ENCODE assay signal across 13 cellular contexts in genomic region chr5:159026781-159027180, GRCh38.
DNase-seq lines count a peak whose midpoint lies in the region; ATAC-seq and TF ChIP-seq lines count a peak whose summit lies in the region.
"Had no signal": no experiment of that assay in that cellular context is flagged by ENCODE, and none has a peak within 500 bp of the region (broad histone marks: within the 10 kb centered on the region; RNA-seq: fewer than 3 reads in every experiment).

No MANE protein-coding gene starts in this region.

- H3K4me3 Mint-ChIP-seq in glutamatergic neuron (ENCODE audit: unreplicated experiment) (peak overlapping the region; percentile 66), nephron progenitor cell (peak overlapping the region; percentile 31)
- H3K4me3 Mint-ChIP-seq: CD4-positive, CD25-positive, alpha-beta regulatory T cell; GM23338 had no signal

- H3K27ac ChIP-seq in BLaER1 treated with 17β-estradiol and CSF1 and Interleukin-3, amounts not matched to agents 10 nM and 100 nM: peak overlapping the region in 7 of 11 experiments; percentile 9 to 57 (median 20); a peak in 10 of 22 replicates
- H3K27ac ChIP-seq in subcutaneous abdominal adipose tissue (ENCODE audit: low read depth, low read length): peak overlapping the region; percentile 56

- H3K4me3 ChIP-seq in BLaER1 treated with 17β-estradiol and CSF1 and Interleukin-3, amounts not matched to agents 10 nM and 100 nM: no peak overlapping the region
- no peak overlapping the region for H3K4me3 ChIP-seq in subcutaneous abdominal adipose tissue (ENCODE audit: low read depth in 1 of 5, low read length in 5 of 5)
- H3K4me3 ChIP-seq: GM23338 had no signal

- in situ Hi-C loops in GM13976 (cut with MboI; ENCODE audit: low sequenced_read_pairs, unreplicated experiment): no loop called here

- H3K9me3 Mint-ChIP-seq in glutamatergic neuron (ENCODE audit: unreplicated experiment): peaks cover 18% of the 10 kb centered on the region
- H3K9me3 Mint-ChIP-seq in nephron progenitor cell: no peaks in the 10 kb centered on the region
- H3K9me3 Mint-ChIP-seq: GM23338 had no signal

- H3K27ac Mint-ChIP-seq in glutamatergic neuron (ENCODE audit: unreplicated experiment): peak overlapping the region; percentile 84
- H3K27ac Mint-ChIP-seq in nephron progenitor cell: peak overlapping the region; percentile 97
- H3K27ac Mint-ChIP-seq: CD4-positive, CD25-positive, alpha-beta regulatory T cell; GM23338 had no signal

- peaks cover 0 to 99% (median 71%) of the 10 kb centered on the region in 11 experiments; a peak in 15 of 22 replicates for H3K36me3 ChIP-seq in BLaER1 treated with 17β-estradiol and CSF1 and Interleukin-3, amounts not matched to agents 10 nM and 100 nM
- peaks cover 0 to 17% (median 4%) of the 10 kb centered on the region in 5 donors for H3K36me3 ChIP-seq in subcutaneous abdominal adipose tissue (ENCODE audit: control insufficient read depth in 5 of 5, insufficient read depth in 5 of 5, low read length in 5 of 5)

- no peak for ATAC-seq in HG02852 (IDR thresholded peaks at IDR 0.05; ENCODE audit: unreplicated experiment)
- ATAC-seq: GM23338, HepG2 had no signal

- no peaks in the 10 kb centered on the region for H3K9me3 ChIP-seq in BLaER1 treated with 17β-estradiol and CSF1 and Interleukin-3, amounts not matched to agents 10 nM and 100 nM (replicated peaks in 1 of 11)
- H3K9me3 ChIP-seq in subcutaneous abdominal adipose tissue (ENCODE audit: control insufficient read depth in 5 of 5, low read length in 5 of 5): no peaks in the 10 kb centered on the region

- H3K27me3 Mint-ChIP-seq in glutamatergic neuron (ENCODE audit: unreplicated experiment) (peaks cover 13% of the 10 kb centered on the region), nephron progenitor cell (ENCODE audit: low read depth, poor library complexity) (peaks cover 4% of the 10 kb centered on the region)

- no peaks in the 10 kb centered on the region for H3K27me3 ChIP-seq in BLaER1 treated with 17β-estradiol and CSF1 and Interleukin-3, amounts not matched to agents 10 nM and 100 nM
- H3K27me3 ChIP-seq in subcutaneous abdominal adipose tissue (ENCODE audit: control insufficient read depth in 5 of 5, insufficient read depth in 4 of 5, low read length in 5 of 5): no peaks in the 10 kb centered on the region

- TF ChIP-seq CTCF in glutamatergic neuron (IDR thresholded peaks at IDR 0.05; ENCODE audit: partially characterized antibody, unreplicated experiment) (no peak), nephron progenitor cell (IDR thresholded peaks at IDR 0.05) (no peak), GM13976 (IDR thresholded peaks at IDR 0.05; ENCODE audit: borderline replicate concordance, control extremely low read depth, extremely low read depth, insufficient read depth, missing control alignments) (no peak)

- peaks cover 0 to 100% (median 63%) of the 10 kb centered on the region in 11 experiments; a peak in 14 of 22 replicates for H4K20me1 ChIP-seq in BLaER1 treated with 17β-estradiol and CSF1 and Interleukin-3, amounts not matched to agents 10 nM and 100 nM

- no peak overlapping the region; a peak in 1 of 22 replicates for H3K9ac ChIP-seq in BLaER1 treated with 17β-estradiol and CSF1 and Interleukin-3, amounts not matched to agents 10 nM and 100 nM
- H3K9ac ChIP-seq in subcutaneous abdominal adipose tissue (ENCODE audit: low read length in 5 of 5): no peak overlapping the region

- peak overlapping the region; percentile 7 to 71 (median 51); a peak in 19 of 22 replicates for H3K4me2 ChIP-seq in BLaER1 treated with 17β-estradiol and CSF1 and Interleukin-3, amounts not matched to agents 10 nM and 100 nM
- H3K4me2 ChIP-seq: GM23338 had no signal

- H3K4me1 Mint-ChIP-seq in glutamatergic neuron (ENCODE audit: low read depth, unreplicated experiment): peaks cover 78% of the 10 kb centered on the region
- H3K4me1 Mint-ChIP-seq in nephron progenitor cell: peaks cover 92% of the 10 kb centered on the region
- H3K4me1 Mint-ChIP-seq: CD4-positive, CD25-positive, alpha-beta regulatory T cell had no signal

- H3K4me1 ChIP-seq in BLaER1 treated with 17β-estradiol and CSF1 and Interleukin-3, amounts not matched to agents 10 nM and 100 nM: peaks cover 59 to 96% (median 91%) of the 10 kb centered on the region in 10 experiments
- peaks cover 10 to 56% (median 49%) of the 10 kb centered on the region in 5 donors for H3K4me1 ChIP-seq in subcutaneous abdominal adipose tissue (ENCODE audit: control insufficient read depth in 5 of 5, insufficient read depth in 5 of 5, low read length in 5 of 5)

- no peaks in the 10 kb centered on the region for H3K36me3 Mint-ChIP-seq in glutamatergic neuron (ENCODE audit: unreplicated experiment)
- no peaks in the 10 kb centered on the region for H3K36me3 Mint-ChIP-seq in nephron progenitor cell (ENCODE audit: low read depth)
- H3K36me3 Mint-ChIP-seq: CD4-positive, CD25-positive, alpha-beta regulatory T cell had no signal

- DNase-seq in glutamatergic neuron (no peak), nephron progenitor cell (no peak), GM13976 (ENCODE audit: low spot score) (no peak), LoVo (ENCODE audit: low spot score) (no peak)
- DNase-seq: CD4-positive, CD25-positive, alpha-beta regulatory T cell; DMS53; GF-D8; H7 had no signal
